ENCODE assay signal across 17 cellular contexts in the genomic region with DNA sequence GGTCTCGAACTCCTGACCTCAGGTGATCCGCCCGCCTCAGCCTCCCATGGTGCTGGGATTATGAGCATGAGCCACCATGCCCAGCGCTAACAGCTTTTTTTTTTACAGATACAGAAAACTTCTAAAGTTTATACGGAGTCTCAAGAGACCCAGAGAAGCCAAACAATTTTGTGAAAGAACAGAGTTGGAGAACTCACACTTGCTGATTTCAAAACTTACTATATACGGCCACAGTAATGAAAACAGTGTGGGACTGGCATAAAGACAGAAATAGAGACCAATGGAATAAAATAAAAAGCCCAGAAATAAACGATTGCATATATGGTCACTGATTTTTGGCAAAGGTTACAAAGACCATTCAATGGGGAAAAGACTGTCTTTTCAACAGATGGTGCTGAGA.
A peak's percentile ranks its signal among the peaks of the same experiment; 100 is the strongest.
DNase-seq lines count a peak whose midpoint lies in the region; ATAC-seq and TF ChIP-seq lines count a peak whose summit lies in the region.
"Had no signal": no experiment of that assay in that cellular context is flagged by ENCODE, and none has a peak within 500 bp of the region (broad histone marks: within the 10 kb centered on the region; RNA-seq: fewer than 3 reads in every experiment).

No MANE protein-coding gene starts in this region.

- peak; percentile 2 for DNase-seq in RWPE2 (ENCODE audit: low spot score)
- DNase-seq in fibroblast of gingiva (ENCODE audit: low read depth): peak; percentile 50
- peak; percentile 10 for DNase-seq in fibroblast of the conjunctiva (ENCODE audit: low read depth)
- peak; percentile 6 for DNase-seq in stromal cell of bone marrow (ENCODE audit: low read depth)
- DNase-seq in DMS 273 treated with DMSO at 0.1 percent for 48 hours (lab: John Stamatoyannopoulos, UW): no peak
- DNase-seq in upper lobe of left lung: no peak
- DNase-seq: AML-193; CD4-positive, alpha-beta T cell; CD8-positive, alpha-beta memory T cell; COR-L47; DMS79 treated with DMSO at 0.1 percent for 48 hours; GF-D8 had no signal

- 93 to 96% methylated on average over 7 of the region's 7 CpGs for WGBS in upper lobe of left lung, 2 donors

- no peak for TF ChIP-seq POLR2A in upper lobe of left lung (IDR thresholded peaks at IDR 0.05)

- H3K9me3 ChIP-seq in RWPE2 (ENCODE audit: severe bottlenecking): no peaks in the 10 kb centered on the region
- no peaks in the 10 kb centered on the region for H3K9me3 ChIP-seq in upper lobe of left lung
- H3K9me3 ChIP-seq: A549 had no signal

- H3K27ac ChIP-seq in RWPE2 (ENCODE audit: poor library complexity, severe bottlenecking) (no peak overlapping the region), upper lobe of left lung (no peak overlapping the region)
- H3K27ac ChIP-seq: 22Rv1; A549; BLaER1 treated with 17β-estradiol and CSF1 and Interleukin-3, amounts not matched to agents 10 nM and 100 nM; C4-2B had no signal

- ATAC-seq in RWPE2 (ENCODE audit: low read depth): no peak
- no peak for ATAC-seq in upper lobe of left lung (ENCODE audit: low FRiP score in 2 of 2)
- ATAC-seq in HG03565 (IDR thresholded peaks at IDR 0.05; ENCODE audit: unreplicated experiment): no peak
- ATAC-seq: A549 had no signal

- H3K4me3 ChIP-seq in RWPE2 (ENCODE audit: severe bottlenecking) (no peak overlapping the region), upper lobe of left lung (no peak overlapping the region)
- H3K4me3 ChIP-seq: A549; BLaER1 treated with 17β-estradiol and CSF1 and Interleukin-3, amounts not matched to agents 10 nM and 100 nM had no signal

- TF ChIP-seq EP300 in upper lobe of left lung (IDR thresholded peaks at IDR 0.05): no peak

- H3K4me1 ChIP-seq in RWPE2 (ENCODE audit: insufficient read depth, poor library complexity, severe bottlenecking) (no peaks in the 10 kb centered on the region), upper lobe of left lung (peaks cover 0 to 8% (median 4%) of the 10 kb centered on the region in 4 donors)
- H3K4me1 ChIP-seq: A549 had no signal

- TF ChIP-seq CTCF in RWPE2 (IDR thresholded peaks at IDR 0.05; ENCODE audit: poor library complexity, severe bottlenecking) (no peak), upper lobe of left lung (IDR thresholded peaks at IDR 0.05) (no peak)

- H3K36me3 ChIP-seq in RWPE2 (ENCODE audit: low read depth) (peaks cover 57% of the 10 kb centered on the region), upper lobe of left lung (peaks cover 17 to 86% (median 53%) of the 10 kb centered on the region in 4 donors)

- H3K27me3 ChIP-seq in RWPE2 (ENCODE audit: insufficient read depth, poor library complexity, severe bottlenecking) (no peaks in the 10 kb centered on the region), upper lobe of left lung (no peaks in the 10 kb centered on the region)
- H3K27me3 ChIP-seq: BLaER1 treated with 17β-estradiol and CSF1 and Interleukin-3, amounts not matched to agents 10 nM and 100 nM had no signal

Comparison
In these comparisons a context has a peak if more than half of its experiments do, and no peak if none do; other contexts are left out.
1. DNase-seq: peak in RWPE2 (single experiment), fibroblast of gingiva (single experiment), fibroblast of the conjunctiva (single experiment) and stromal cell of bone marrow (single experiment); none in DMS 273 treated with DMSO at 0.1 percent for 48 hours (single experiment) and upper lobe of left lung (0 of 2).